In genomic region chr9:98094851-98095250, GRCh38 we compare ENCODE assay signal across 23 cellular contexts. TPM values are rescaled to one million over a fixed set of nuclear protein-coding genes. Genes with fewer than 3 reads are reported as not detected.
DNase-seq lines count a peak whose midpoint lies in the region; ATAC-seq, FAIRE-seq and TF ChIP-seq lines count a peak whose summit lies in the region.
"Had no signal": no experiment of that assay in that cellular context is flagged by ENCODE, and none has a peak within 500 bp of the region (broad histone marks: within the 10 kb centered on the region; RNA-seq: fewer than 3 reads in every experiment).

No MANE protein-coding gene starts in this region.

- H3K27ac Mint-ChIP-seq in activated CD4-positive, alpha-beta memory T cell treated with anti-CD3 and anti-CD28 coated beads, Interleukin-2, amount 10 ng/mL, durations not matched to agents 7 days and 5 days: peak overlapping the region; percentile 71
- H3K27ac Mint-ChIP-seq in activated CD4-positive, alpha-beta memory T cell treated with anti-CD3 and anti-CD28 coated beads for 36 hours: no peak overlapping the region
- H3K27ac Mint-ChIP-seq in CD4-positive, alpha-beta memory T cell: peak overlapping the region in 3 of 7 donors; percentile 76 to 91 (median 83)
- no peak overlapping the region for H3K27ac Mint-ChIP-seq in progenitor cell of endocrine pancreas

- no peak for FAIRE-seq in K562 (lab: Jason Lieb, UNC)
- FAIRE-seq: A204.1, GM12891, GM19239 had no signal

- H3K27me3 ChIP-seq in CD4-positive, alpha-beta memory T cell (ENCODE audit: insufficient read depth, low read length): no peaks in the 10 kb centered on the region
- no peaks in the 10 kb centered on the region for H3K27me3 ChIP-seq in K562 (ENCODE audit: control insufficient read depth in 2 of 2, insufficient read depth in 2 of 2, low read length in 2 of 2)
- H3K27me3 ChIP-seq in suprapubic skin: no peaks in the 10 kb centered on the region
- H3K27me3 ChIP-seq: MG63 had no signal

- H3K36me3 ChIP-seq in CD4-positive, alpha-beta memory T cell (ENCODE audit: insufficient read depth, low read length): peaks cover 35% of the 10 kb centered on the region
- H3K36me3 ChIP-seq in K562 (ENCODE audit: control insufficient read depth, insufficient read depth, low read length) (peaks cover 69% of the 10 kb centered on the region), suprapubic skin (peaks cover 9% of the 10 kb centered on the region)

- peaks cover 55% of the 10 kb centered on the region for H3K4me1 Mint-ChIP-seq in activated CD4-positive, alpha-beta memory T cell treated with anti-CD3 and anti-CD28 coated beads, Interleukin-2, amount 10 ng/mL, durations not matched to agents 7 days and 5 days
- H3K4me1 Mint-ChIP-seq in activated CD4-positive, alpha-beta memory T cell treated with anti-CD3 and anti-CD28 coated beads for 36 hours (ENCODE audit: low read depth): peaks cover 53% of the 10 kb centered on the region
- H3K4me1 Mint-ChIP-seq in CD4-positive, alpha-beta memory T cell: peaks cover 45 to 82% (median 65%) of the 10 kb centered on the region in 4 donors
- H3K4me1 Mint-ChIP-seq in progenitor cell of endocrine pancreas (ENCODE audit: low read depth): peaks cover 7% of the 10 kb centered on the region

- no peak for TF ChIP-seq EP300 in K562 (IDR thresholded peaks at IDR 0.05; ENCODE audit: low read length)
- TF ChIP-seq EP300 in suprapubic skin (IDR thresholded peaks at IDR 0.05): no peak

- intact Hi-C loops in activated CD4-positive, alpha-beta memory T cell treated with anti-CD3 and anti-CD28 coated beads for 36 hours (cut with micrococcal nuclease): no loop called here
- intact Hi-C loops in CD4-positive, alpha-beta memory T cell (cut with micrococcal nuclease): no loop called here
- intact Hi-C loops in K562 (cut with micrococcal nuclease): no loop called here

- peaks cover 61% of the 10 kb centered on the region for H3K4me1 ChIP-seq in CD4-positive, alpha-beta memory T cell (ENCODE audit: insufficient read depth, low read length)
- H3K4me1 ChIP-seq in K562 (replicated peaks in 1 of 2; ENCODE audit: control insufficient read depth in 2 of 2, insufficient read depth in 2 of 2, low read length in 2 of 2) (no peaks in the 10 kb centered on the region; a peak in 1 of 5 replicates), suprapubic skin (peaks cover 27% of the 10 kb centered on the region)

- WGBS in K562 (ENCODE audit: insufficient coverage, low coverage, missing lambda C conversion rate): 93% methylated on average over 16 of the region's 16 CpGs
- 94% methylated on average over 16 of the region's 16 CpGs for WGBS in suprapubic skin

- in situ Hi-C loops in K562 (cut with MboI): no loop called here

- no peak overlapping the region for H3K4me3 Mint-ChIP-seq in activated CD4-positive, alpha-beta memory T cell treated with anti-CD3 and anti-CD28 coated beads, Interleukin-2, amount 10 ng/mL, durations not matched to agents 7 days and 5 days
- no peak overlapping the region for H3K4me3 Mint-ChIP-seq in activated CD4-positive, alpha-beta memory T cell treated with anti-CD3 and anti-CD28 coated beads for 36 hours
- no peak overlapping the region for H3K4me3 Mint-ChIP-seq in CD4-positive, alpha-beta memory T cell
- no peak overlapping the region for H3K4me3 Mint-ChIP-seq in progenitor cell of endocrine pancreas (ENCODE audit: low read depth)

- no peak for ATAC-seq in K562

- no TSS peak for BruUV-seq in K562 (replicated peaks; lab: Mats Ljungman, UMichigan)

- TF ChIP-seq POLR2A in K562 (conservative IDR thresholded peaks at IDR 0.05) (no peak), suprapubic skin (IDR thresholded peaks at IDR 0.05) (no peak)

- no peak for TF ChIP-seq RAD21 in K562 (CRISPR knock-in tag; conservative IDR thresholded peaks at IDR 0.05 in 1 of 2, IDR thresholded peaks at IDR 0.05 in 1 of 2)

- peak overlapping the region; percentile 6 for H3K27ac ChIP-seq in CD4-positive, alpha-beta memory T cell (ENCODE audit: low read depth, low read length)
- H3K27ac ChIP-seq in K562 (ENCODE audit: extremely low read depth, low read depth, low read length) (no peak overlapping the region), suprapubic skin (no peak overlapping the region)
- H3K27ac ChIP-seq: GM23248 had no signal

- no peak overlapping the region for H2AFZ ChIP-seq in K562 (ENCODE audit: low read depth, low read length)
- H2AFZ ChIP-seq: GM23248 had no signal

- TF ChIP-seq CTCF in K562 (IDR thresholded peaks at IDR 0.05 in 2 of 3, conservative IDR thresholded peaks at IDR 0.05 in 1 of 3; ENCODE audit: insufficient read depth in 2 of 3, low read depth in 1 of 3, low read length in 3 of 3): no peak
- TF ChIP-seq CTCF in suprapubic skin (IDR thresholded peaks at IDR 0.05): no peak
- TF ChIP-seq CTCF in progenitor cell of endocrine pancreas (IDR thresholded peaks at IDR 0.05; ENCODE audit: unreplicated experiment): no peak

- H4K20me1 ChIP-seq in K562 (replicated peaks; ENCODE audit: control insufficient read depth, insufficient read depth, low read length): no peaks in the 10 kb centered on the region

- no peaks in the 10 kb centered on the region for H3K79me2 ChIP-seq in K562 (ENCODE audit: control insufficient read depth, insufficient read depth, low read length)

- H3K9me3 ChIP-seq in CD4-positive, alpha-beta memory T cell (ENCODE audit: control insufficient read depth in 1 of 2, low read length in 2 of 2): no peaks in the 10 kb centered on the region
- no peaks in the 10 kb centered on the region for H3K9me3 ChIP-seq in K562 (replicated peaks; ENCODE audit: control insufficient read depth, insufficient read depth, low read depth, low read length)
- H3K9me3 ChIP-seq in suprapubic skin: no peaks in the 10 kb centered on the region
- H3K9me3 ChIP-seq: MG63 had no signal

- peaks cover 82% of the 10 kb centered on the region for H3K36me3 Mint-ChIP-seq in activated CD4-positive, alpha-beta memory T cell treated with anti-CD3 and anti-CD28 coated beads, Interleukin-2, amount 10 ng/mL, durations not matched to agents 7 days and 5 days (ENCODE audit: low read depth)
- peaks cover 55% of the 10 kb centered on the region for H3K36me3 Mint-ChIP-seq in activated CD4-positive, alpha-beta memory T cell treated with anti-CD3 and anti-CD28 coated beads for 36 hours
- peaks cover 63 to 73% of the 10 kb centered on the region in 2 donors for H3K36me3 Mint-ChIP-seq in CD4-positive, alpha-beta memory T cell
- no peaks in the 10 kb centered on the region for H3K36me3 Mint-ChIP-seq in progenitor cell of endocrine pancreas (ENCODE audit: insufficient read depth)

- no peak overlapping the region for H3K4me3 ChIP-seq in CD4-positive, alpha-beta memory T cell (ENCODE audit: low read length in 2 of 2)
- H3K4me3 ChIP-seq in K562: no peak overlapping the region
- no peak overlapping the region for H3K4me3 ChIP-seq in suprapubic skin
- H3K4me3 ChIP-seq: GM23248, MG63 had no signal

- no peaks in the 10 kb centered on the region for H3K9me3 Mint-ChIP-seq in activated CD4-positive, alpha-beta memory T cell treated with anti-CD3 and anti-CD28 coated beads, Interleukin-2, amount 10 ng/mL, durations not matched to agents 7 days and 5 days
- no peaks in the 10 kb centered on the region for H3K9me3 Mint-ChIP-seq in activated CD4-positive, alpha-beta memory T cell treated with anti-CD3 and anti-CD28 coated beads for 36 hours
- no peaks in the 10 kb centered on the region for H3K9me3 Mint-ChIP-seq in CD4-positive, alpha-beta memory T cell
- no peaks in the 10 kb centered on the region for H3K9me3 Mint-ChIP-seq in progenitor cell of endocrine pancreas (ENCODE audit: low read depth)
- H3K9me3 Mint-ChIP-seq: CD8-positive, alpha-beta memory T cell; IgD-negative memory B cell had no signal

- POLR2A ChIA-PET in activated CD4-positive, alpha-beta memory T cell treated with anti-CD3 and anti-CD28 coated beads, Interleukin-2, amount 10 ng/mL, durations not matched to agents 7 days and 5 days (lab: Charles Lee): interaction anchor here (1.1 to 1.9 kb wide), 4 partner anchors 14 to 172 kb away, joined by 3 to 7 read pairs (median 3); partner anchors contain the start of genes NANS, TBC1D2 and TRMO
- POLR2A ChIA-PET in activated CD4-positive, alpha-beta memory T cell treated with anti-CD3 and anti-CD28 coated beads for 36 hours (lab: Charles Lee): no interaction called here
- POLR2A ChIA-PET in CD4-positive, alpha-beta memory T cell (lab: Charles Lee; ENCODE audit: partially characterized antibody): interaction anchor here (0.9 to 18.2 kb wide), 5 partner anchors 10 to 162 kb away, joined by 3 to 412 read pairs (median 7); partner anchors contain the start of genes TBC1D2 and TRIM14
- POLR2A ChIA-PET in K562 (lab: Yijun Ruan, JAX): interaction anchor here (0.9 to 1.9 kb wide), 4 partner anchors 9 to 50 kb away, joined by 3 to 5 read pairs (median 4); no protein-coding TSS in a partner anchor

- no peak overlapping the region; a peak in 2 of 4 replicates for H3K9ac ChIP-seq in K562 (ENCODE audit: insufficient read depth in 1 of 2, low read depth in 2 of 2, low read length in 2 of 2)
- H3K9ac ChIP-seq: GM23248 had no signal

- H3K4me2 ChIP-seq in K562 (ENCODE audit: insufficient read depth, low read length): no peak overlapping the region

- no peaks in the 10 kb centered on the region for H3K27me3 Mint-ChIP-seq in activated CD4-positive, alpha-beta memory T cell treated with anti-CD3 and anti-CD28 coated beads, Interleukin-2, amount 10 ng/mL, durations not matched to agents 7 days and 5 days
- no peaks in the 10 kb centered on the region for H3K27me3 Mint-ChIP-seq in activated CD4-positive, alpha-beta memory T cell treated with anti-CD3 and anti-CD28 coated beads for 36 hours
- no peaks in the 10 kb centered on the region for H3K27me3 Mint-ChIP-seq in CD4-positive, alpha-beta memory T cell
- peaks cover 24% of the 10 kb centered on the region for H3K27me3 Mint-ChIP-seq in progenitor cell of endocrine pancreas
- H3K27me3 Mint-ChIP-seq: CD8-positive, alpha-beta memory T cell; IgD-negative memory B cell had no signal

- CTCF ChIA-PET in activated CD4-positive, alpha-beta memory T cell treated with anti-CD3 and anti-CD28 coated beads, Interleukin-2, amount 10 ng/mL, durations not matched to agents 7 days and 5 days (lab: Charles Lee): no interaction called here
- CTCF ChIA-PET in activated CD4-positive, alpha-beta memory T cell treated with anti-CD3 and anti-CD28 coated beads for 36 hours (lab: Charles Lee): no interaction called here
- CTCF ChIA-PET in CD4-positive, alpha-beta memory T cell (lab: Charles Lee; ENCODE audit: partially characterized antibody): interaction anchor here (3.0 to 4.2 kb wide), 2 partner anchors 21 to 24 kb away, joined by 14 to 17 read pairs; partner anchors contain the start of gene TRIM14
- CTCF ChIA-PET in K562 (lab: Yijun Ruan, JAX; ENCODE audit: low intra/inter-chr PET ratio): no interaction called here

- no peaks in the 10 kb centered on the region for H3K9me1 ChIP-seq in K562 (ENCODE audit: control insufficient read depth, insufficient read depth, low read length)

- no peak for DNase-seq in activated CD4-positive, alpha-beta memory T cell treated with anti-CD3 and anti-CD28 coated beads, Interleukin-2, amount 10 ng/mL, durations not matched to agents 7 days and 5 days
- DNase-seq in activated CD4-positive, alpha-beta memory T cell treated with anti-CD3 and anti-CD28 coated beads for 36 hours: no peak
- no peak for DNase-seq in CD4-positive, alpha-beta memory T cell
- DNase-seq in K562 (ENCODE audit: extremely low read depth in 1 of 4, low spot score in 3 of 4) (no peak), suprapubic skin (ENCODE audit: low spot score in 2 of 2) (peak; percentile 40 to 56), progenitor cell of endocrine pancreas (ENCODE audit: low spot score, unreplicated experiment) (no peak), NCI-H82 treated with DMSO at 0.1 percent for 48 hours (lab: John Stamatoyannopoulos, UW; ENCODE audit: unreplicated experiment) (no peak)
- DNase-seq: CD8-positive, alpha-beta memory T cell; GM23248; HCEC 1CT; Kasumi-1; NCI-H1048; NCI-H1436; NCI-H2029; NCI-H2171 treated with DMSO at 0.1 percent for 48 hours; NCI-H446; NK-92 treated with Interleukin-12 subunit alpha and Interleukin-12 subunit beta, amount 100 ng/mL, for 24 hours; Right ventricle myocardium superior had no signal

RNA-seq across cellular contexts. Expression of gene TRIM14, which starts 24.2 kb away (rescaled TPM):
- 100 to 1,000 TPM in 1 of 2 experiments, 10 to 100 TPM in 1; 99.4 to 101 TPM for total RNA-seq in activated CD4-positive, alpha-beta memory T cell treated with anti-CD3 and anti-CD28 coated beads, Interleukin-2, amount 10 ng/mL, durations not matched to agents 7 days and 5 days
- 10 to 100 TPM; 49.1 to 52.7 TPM for total RNA-seq in activated CD4-positive, alpha-beta memory T cell treated with anti-CD3 and anti-CD28 coated beads for 36 hours
- total RNA-seq in CD4-positive, alpha-beta memory T cell: 10 to 100 TPM; 86.1 to 86.2 TPM
- polyA plus RNA-seq in CD4-positive, alpha-beta memory T cell: 10 to 100 TPM; 41.4 to 84.7 TPM
- total RNA-seq in K562 (2011; cell fraction: chromatin; rRNA removed; ENCODE audit: low replicate concordance): 24.8 and 33.6 TPM in 2 replicates
- 15.1 and 15.7 TPM in 2 replicates for total RNA-seq in K562 (2011; cell fraction: nucleolus; rRNA removed)
- total RNA-seq in K562 (2011; cell fraction: nucleoplasm; rRNA removed): 20.1 and 31.3 TPM in 2 replicates
- total RNA-seq in K562 (2014; rRNA removed): 17.9 and 24.7 TPM in 2 replicates
- total RNA-seq in K562 (2014; rRNA removed; fragmentation: Illumina TruSeq; extraction: Trizol): 17.0 and 17.5 TPM in 2 replicates
- total RNA-seq in K562 (2015; rRNA removed; fragmentation: Illumina TruSeq; extraction: Trizol): 12.2 and 13.3 TPM in 2 replicates
- 41.0 and 48.5 TPM in 2 replicates for total RNA-seq in K562 (2021)
- 19.1 and 24.8 TPM in 2 replicates for polyA plus RNA-seq in K562 (2011; rRNA removed)
- 17.9 and 36.4 TPM in 2 replicates for polyA plus RNA-seq in K562 (2011; cell fraction: cytosol; rRNA removed)
- 22.9 and 38.7 TPM in 2 replicates for polyA plus RNA-seq in K562 (2011; cell fraction: nucleus; rRNA removed)
- polyA plus RNA-seq in K562 (2012): 21.4 and 21.8 TPM in 2 replicates
- 34.1 and 40.0 TPM in 2 replicates for polyA plus RNA-seq in K562 (2014; fragmentation: Illumina TruSeq; extraction: Trizol)
- polyA plus RNA-seq in K562 (2014; fragmentation: Nextera tagmentation; extraction: Ambion mirVana): 1 to 10 TPM; 7.6 to 8.3 TPM
- 30.1 and 32.7 TPM in 2 replicates for polyA plus RNA-seq in K562 (2014; rRNA removed)
- 12.4 and 15.6 TPM in 2 replicates for polyA minus RNA-seq in K562 (2011; rRNA and poly(A)+ RNA removed)
- 13.0 and 14.8 TPM in 2 replicates for polyA minus RNA-seq in K562 (2011; cell fraction: cytosol; rRNA and poly(A)+ RNA removed)
- polyA minus RNA-seq in K562 (2011; cell fraction: nucleus; rRNA and poly(A)+ RNA removed): 5.8 and 7.0 TPM in 2 replicates
- total RNA-seq in suprapubic skin: 10 to 100 TPM; 15.8 to 22.9 (median 20.0) TPM
- total RNA-seq in progenitor cell of endocrine pancreas: 2.9 and 3.1 TPM in 2 replicates

RNA-seq across cellular contexts. Expression of gene NANS, which starts 38.3 kb away (rescaled TPM):
- total RNA-seq in activated CD4-positive, alpha-beta memory T cell treated with anti-CD3 and anti-CD28 coated beads, Interleukin-2, amount 10 ng/mL, durations not matched to agents 7 days and 5 days: 10 to 100 TPM; 46.1 to 47.3 TPM
- 10 to 100 TPM; 48.4 to 51.9 TPM for total RNA-seq in activated CD4-positive, alpha-beta memory T cell treated with anti-CD3 and anti-CD28 coated beads for 36 hours
- total RNA-seq in CD4-positive, alpha-beta memory T cell: 10 to 100 TPM; 22.1 to 23.2 TPM
- polyA plus RNA-seq in CD4-positive, alpha-beta memory T cell: 10 to 100 TPM; 34.6 to 55.3 TPM
- 95.6 and 146 TPM in 2 replicates for total RNA-seq in K562 (2011; cell fraction: chromatin; rRNA removed; ENCODE audit: low replicate concordance)
- total RNA-seq in K562 (2011; cell fraction: nucleolus; rRNA removed): 97.0 and 106 TPM in 2 replicates
- total RNA-seq in K562 (2011; cell fraction: nucleoplasm; rRNA removed): 94.6 and 118 TPM in 2 replicates
- total RNA-seq in K562 (2014; rRNA removed): 181 and 197 TPM in 2 replicates
- total RNA-seq in K562 (2014; rRNA removed; fragmentation: Illumina TruSeq; extraction: Trizol): 124 and 133 TPM in 2 replicates
- 151 and 156 TPM in 2 replicates for total RNA-seq in K562 (2015; rRNA removed; fragmentation: Illumina TruSeq; extraction: Trizol)
- total RNA-seq in K562 (2021): 127 and 133 TPM in 2 replicates
- polyA plus RNA-seq in K562 (2011; rRNA removed): 124 and 143 TPM in 2 replicates
- 138 and 150 TPM in 2 replicates for polyA plus RNA-seq in K562 (2011; cell fraction: cytosol; rRNA removed)
- 49.2 and 61.9 TPM in 2 replicates for polyA plus RNA-seq in K562 (2011; cell fraction: nucleus; rRNA removed)
- 189 and 211 TPM in 2 replicates for polyA plus RNA-seq in K562 (2012)
- polyA plus RNA-seq in K562 (2014; fragmentation: Illumina TruSeq; extraction: Trizol): 137 TPM in 2 replicates
- polyA plus RNA-seq in K562 (2014; fragmentation: Nextera tagmentation; extraction: Ambion mirVana): 10 to 100 TPM; 37.1 to 64.3 TPM
- 127 and 141 TPM in 2 replicates for polyA plus RNA-seq in K562 (2014; rRNA removed)
- 139 and 167 TPM in 2 replicates for polyA minus RNA-seq in K562 (2011; rRNA and poly(A)+ RNA removed)
- polyA minus RNA-seq in K562 (2011; cell fraction: cytosol; rRNA and poly(A)+ RNA removed): 63.5 and 72.7 TPM in 2 replicates
- 26.9 and 42.3 TPM in 2 replicates for polyA minus RNA-seq in K562 (2011; cell fraction: nucleus; rRNA and poly(A)+ RNA removed)
- 10 to 100 TPM; 35.0 to 49.6 (median 45.2) TPM for total RNA-seq in suprapubic skin
- 31.9 and 33.8 TPM in 2 replicates for total RNA-seq in progenitor cell of endocrine pancreas

Comparison
In these comparisons a context has a peak if more than half of its experiments do, and no peak if none do; other contexts are left out.
1. DNase-seq: peak in suprapubic skin (2 of 2); none in activated CD4-positive, alpha-beta memory T cell treated with anti-CD3 and anti-CD28 coated beads, Interleukin-2, amount 10 ng/mL, durations not matched to agents 7 days and 5 days (single experiment), activated CD4-positive, alpha-beta memory T cell treated with anti-CD3 and anti-CD28 coated beads for 36 hours (single experiment), CD4-positive, alpha-beta memory T cell (0 of 5), K562 (0 of 4), progenitor cell of endocrine pancreas (single experiment) and NCI-H82 treated with DMSO at 0.1 percent for 48 hours (single experiment).